26 cellular contexts compared by ENCODE assay signal in the genomic region with DNA sequence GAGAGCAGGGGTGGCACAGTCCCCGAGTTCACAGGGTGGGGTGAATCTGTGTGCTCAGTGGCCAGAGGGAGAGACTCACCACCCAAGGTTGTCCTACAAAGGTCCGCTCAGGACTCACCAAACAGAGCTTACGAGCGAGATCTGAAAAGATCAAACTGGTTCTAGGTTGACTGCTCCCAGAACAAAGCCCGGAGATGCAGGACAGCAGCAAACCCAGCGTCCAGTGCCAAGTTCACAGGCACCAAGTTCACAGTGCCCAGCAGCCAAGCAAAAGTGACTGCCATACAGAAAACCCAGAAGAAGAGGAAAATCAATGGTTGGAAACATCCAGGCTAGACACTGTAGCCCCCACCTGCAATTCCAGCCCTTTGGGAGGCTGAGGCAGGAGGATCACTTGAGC.
"Had no signal": no experiment of that assay in that cellular context is flagged by ENCODE, and none has a peak within 500 bp of the region (broad histone marks: within the 10 kb centered on the region; RNA-seq: fewer than 3 reads in every experiment).

No MANE protein-coding gene starts in this region.

- H3K27ac ChIP-seq: adrenal gland, ascending aorta, brain microvascular endothelial cell, coronary artery, esophagus squamous epithelium, gastrocnemius medialis, lower lobe of right lung, prostate gland, tibial artery had no signal

- H3K36me3 ChIP-seq: adrenal gland, brain microvascular endothelial cell, gastrocnemius medialis, prostate gland had no signal

- H3K4me1 ChIP-seq: ascending aorta, prostate gland, tibial artery had no signal

- H3K27me3 Mint-ChIP-seq: activated B cell treated with CpG ODN at 0.5 μM for 24 hours; activated CD4-positive, alpha-beta T cell treated with anti-CD3 and anti-CD28 coated beads for 36 hours; activated naive CD8-positive, alpha-beta T cell; naive thymus-derived CD8-positive, alpha-beta T cell; stimulated activated naive CD8-positive, alpha-beta T cell treated with anti-CD3 and anti-CD28 coated beads, Interleukin-15, Interleukin-2, amounts not matched to agents 100 ng/mL and 50 ng/mL, for 24 hours had no signal

- H3K9me3 ChIP-seq: adrenal gland, ascending aorta, esophagus squamous epithelium, gastrocnemius medialis, lower lobe of right lung, prostate gland, tibial artery had no signal

- H3K9me3 Mint-ChIP-seq: activated B cell treated with CpG ODN at 0.5 μM for 24 hours; activated T-cell treated with anti-CD3 and anti-CD28 coated beads, Interleukin-2, amount 50 U/mL, for 72 hours; stimulated activated naive CD8-positive, alpha-beta T cell treated with anti-CD3 and anti-CD28 coated beads, Interleukin-15, Interleukin-2, amounts not matched to agents 100 ng/mL and 50 ng/mL, for 24 hours had no signal

- H3K27ac Mint-ChIP-seq: activated B cell treated with CpG ODN at 0.5 μM for 24 hours; activated CD4-positive, alpha-beta T cell treated with anti-CD3 and anti-CD28 coated beads for 36 hours; activated naive CD8-positive, alpha-beta T cell; endodermal cell; stimulated activated naive CD8-positive, alpha-beta T cell treated with anti-CD3 and anti-CD28 coated beads, Interleukin-15, Interleukin-2, amounts not matched to agents 100 ng/mL and 50 ng/mL, for 24 hours had no signal

- ATAC-seq: activated CD4-positive, alpha-beta T cell treated with anti-CD3 and anti-CD28 coated beads for 36 hours; activated T-cell treated with anti-CD3 and anti-CD28 coated beads, Interleukin-2, amount 50 U/mL, for 72 hours; gastrocnemius medialis; lower lobe of right lung; naive thymus-derived CD8-positive, alpha-beta T cell had no signal

- H3K4me3 Mint-ChIP-seq: activated B cell treated with CpG ODN at 0.5 μM for 24 hours; activated CD4-positive, alpha-beta T cell treated with anti-CD3 and anti-CD28 coated beads for 36 hours; activated naive CD8-positive, alpha-beta T cell; activated T-cell treated with anti-CD3 and anti-CD28 coated beads, Interleukin-2, amount 50 U/mL, for 72 hours; endodermal cell; naive thymus-derived CD8-positive, alpha-beta T cell; stimulated activated naive CD8-positive, alpha-beta T cell treated with anti-CD3 and anti-CD28 coated beads, Interleukin-15, Interleukin-2, amounts not matched to agents 100 ng/mL and 50 ng/mL, for 24 hours had no signal

- DNase-seq: activated B cell treated with CpG ODN at 0.5 μM for 24 hours; activated CD4-positive, alpha-beta T cell treated with anti-CD3 and anti-CD28 coated beads for 36 hours; activated CD4-positive, alpha-beta T cell treated with anti-CD3 and anti-CD28 coated beads, Interleukin-2, amount 50 U/mL, for 4 hours; activated CD8-positive, alpha-beta memory T cell treated with anti-CD3 and anti-CD28 coated beads for 24 hours; activated CD8-positive, alpha-beta memory T cell treated with anti-CD3 and anti-CD28 coated beads, Interleukin-2, amount 50 U/mL, for 48 hours; activated effector memory CD4-positive, alpha-beta T cell treated with anti-CD3 and anti-CD28 coated beads, Interleukin-2, amount 50 U/mL, for 16 hours; activated T-cell treated with anti-CD3 and anti-CD28 coated beads, Interleukin-2, amount 50 U/mL, for 72 hours; brain microvascular endothelial cell; central memory CD4-positive, alpha-beta T cell; endodermal cell; esophagus squamous epithelium; gastrocnemius medialis; hippocampal formation; lower lobe of right lung; stimulated activated CD4-positive, alpha-beta T cell treated with anti-CD3 and anti-CD28 coated beads, Interleukin-4, amount 100 ng/mL, for 24 hours; substantia nigra; T-helper 1 cell; T-helper 9 cell had no signal

- H3K4me3 ChIP-seq: adrenal gland, ascending aorta, coronary artery, esophagus squamous epithelium, gastrocnemius medialis, lower lobe of right lung, prostate gland, tibial artery had no signal
